20 cellular contexts compared by ENCODE assay signal in genomic region chr5:51185985-51186384, GRCh38.
DNase-seq lines count a peak whose midpoint lies in the region; ATAC-seq, FAIRE-seq and TF ChIP-seq lines count a peak whose summit lies in the region.
"Had no signal": no experiment of that assay in that cellular context is flagged by ENCODE, and none has a peak within 500 bp of the region (broad histone marks: within the 10 kb centered on the region; RNA-seq: fewer than 3 reads in every experiment).

No MANE protein-coding gene starts in this region.

- H3K4me1 ChIP-seq in SJCRH30 (peaks cover 28% of the 10 kb centered on the region), aorta (ENCODE audit: control insufficient read depth in 1 of 2, insufficient read depth in 2 of 2, low read length in 2 of 2) (no peaks in the 10 kb centered on the region)
- H3K4me1 ChIP-seq: SJSA1 had no signal

- peak overlapping the region; percentile 61 for H3K27ac ChIP-seq in SJCRH30
- no peak overlapping the region for H3K27ac ChIP-seq in aorta (ENCODE audit: low read depth in 1 of 2, low read length in 2 of 2)
- H3K27ac ChIP-seq: GM23248, SJSA1 had no signal

- FAIRE-seq in D721Med (lab: Jason Lieb, UNC) = peak; percentile 80
- FAIRE-seq: G401.6 had no signal

- intact Hi-C loops in aorta (cut with DNase I) = no loop called here

- no peak for ATAC-seq in HG02759 (IDR thresholded peaks at IDR 0.05; ENCODE audit: unreplicated experiment)
- ATAC-seq in aorta (ENCODE audit: low FRiP score) = no peak
- ATAC-seq: HCT116 had no signal

- H3K36me3 ChIP-seq in SJCRH30 (no peaks in the 10 kb centered on the region; the same call in 1 of the 2 replicates), aorta (ENCODE audit: control insufficient read depth in 1 of 2, insufficient read depth in 2 of 2, low read length in 1 of 2) (no peaks in the 10 kb centered on the region)
- H3K36me3 ChIP-seq: MG63, SJSA1 had no signal

- H3K27me3 ChIP-seq in SJCRH30 (no peaks in the 10 kb centered on the region), aorta (ENCODE audit: control insufficient read depth in 1 of 2, insufficient read depth in 2 of 2, low read length in 1 of 2) (no peaks in the 10 kb centered on the region)
- H3K27me3 ChIP-seq: MG63, SJSA1 had no signal

- H3K4me3 ChIP-seq in SJCRH30 = no peak overlapping the region
- no peak overlapping the region for H3K4me3 ChIP-seq in aorta (ENCODE audit: low read length in 2 of 2)
- H3K4me3 ChIP-seq: GM23248, MG63, SJSA1 had no signal

- DNase-seq in D721Med (ENCODE audit: insufficient read length, low spot score) = no peak
- peak; percentile 86 to 95 for DNase-seq in NCI-H524 (lab: John Stamatoyannopoulos, UW)
- DNase-seq in SJCRH30 = peak; percentile 68 to 80
- DNase-seq in islet precursor cell = peak; percentile 63
- no peak for DNase-seq in aorta
- no peak for DNase-seq in GF-D8 (lab: John Stamatoyannopoulos, UW)
- DNase-seq: C1 segment of cervical spinal cord, GM23248, Kasumi-1, MG63, NCI-H1048, NCI-H1436, NCI-H2029 treated with DMSO at 0.1 percent for 48 hours, NCI-H226, NCI-H526, RPMI8226 had no signal

- WGBS in aorta, 2 donors = 13 to 18% methylated on average over 3 of the region's 3 CpGs

- H3K9me3 ChIP-seq in SJCRH30 (replicated peaks) = no peaks in the 10 kb centered on the region
- peaks cover 1% of the 10 kb centered on the region for H3K9me3 ChIP-seq in aorta (ENCODE audit: control insufficient read depth, low read length)
- H3K9me3 ChIP-seq: MG63, SJSA1 had no signal

- TF ChIP-seq CTCF in D721Med (IDR thresholded peaks at IDR 0.05; ENCODE audit: insufficient read depth, missing control alignments) = no peak

Comparison
In these comparisons a context has a peak if more than half of its experiments do, and no peak if none do; other contexts are left out.
1. DNase-seq: peak in NCI-H524 (2 of 2), SJCRH30 (2 of 2) and islet precursor cell (single experiment); none in D721Med (single experiment), aorta (0 of 2) and GF-D8 (single experiment).